ENCODE assay signal across 20 cellular contexts in genomic region chr11:112096194-112096593, GRCh38. TPM values are rescaled to one million over a fixed set of nuclear protein-coding genes. Genes with fewer than 3 reads are reported as not detected.
A peak's percentile ranks its signal among the peaks of the same experiment; 100 is the strongest.
DNase-seq lines count a peak whose midpoint lies in the region; ATAC-seq, FAIRE-seq and TF ChIP-seq lines count a peak whose summit lies in the region.
"Had no signal": no experiment of that assay in that cellular context is flagged by ENCODE, and none has a peak within 500 bp of the region (broad histone marks: within the 10 kb centered on the region; RNA-seq: fewer than 3 reads in every experiment).

No MANE protein-coding gene starts in this region.

- BruUV-seq in K562 (replicated peaks; lab: Mats Ljungman, UMichigan) (no TSS peak), HepG2 (replicated peaks; lab: Mats Ljungman, UMichigan) (no TSS peak)

- POLR2A ChIA-PET in AG04450 (lab: Yijun Ruan, JAX) (interaction anchor here (0.5 to 1.6 kb wide), 2 partner anchors 10 to 39 kb away, joined by 5 to 8 read pairs; partner anchors contain the start of genes SDHD and TIMM8B), K562 (lab: Yijun Ruan, JAX) (interaction anchor here (0.6 to 1.5 kb wide), 5 partner anchors 9 to 1977 kb away, joined by 3 to 9 read pairs (median 4); partner anchors contain the start of genes SDHD and TIMM8B), HepG2 (lab: Yijun Ruan, JAX) (interaction anchor here (1.1 kb wide), 1 partner anchor 10 kb away, joined by 3 read pairs; the partner anchor contains the start of genes SDHD and TIMM8B)

- DNase-seq in AG04450 (ENCODE audit: low read depth, low spot score) (no peak), HTR-8/SVneo (ENCODE audit: insufficient read length, low spot score) (no peak), K562 (ENCODE audit: extremely low read depth in 1 of 4, low spot score in 3 of 4) (no peak), hepatic stellate cell (ENCODE audit: low spot score) (peak; percentile 32), HepG2 (ENCODE audit: low spot score) (no peak), MG63 (no peak), dermis blood vessel endothelial cell (no peak), cortex of kidney (lab: John Stamatoyannopoulos, UW) (no peak)
- DNase-seq: 8988T; AML-193; Caco-2; CD4-positive, alpha-beta T cell; GDM1; HCEC 1CT had no signal

- H4K20me1 ChIP-seq in K562 (replicated peaks; ENCODE audit: control insufficient read depth, insufficient read depth, low read length) (peaks cover 5% of the 10 kb centered on the region; the same call in 1 of the 2 replicates), HepG2 (ENCODE audit: insufficient read depth, low read length) (no peaks in the 10 kb centered on the region)

- no peaks in the 10 kb centered on the region for H3K27me3 ChIP-seq in AG04450 (ENCODE audit: control insufficient read depth, insufficient read depth, low read length)
- no peaks in the 10 kb centered on the region for H3K27me3 ChIP-seq in K562 (ENCODE audit: control insufficient read depth in 2 of 2, insufficient read depth in 2 of 2, low read length in 2 of 2)
- no peaks in the 10 kb centered on the region for H3K27me3 ChIP-seq in HepG2 (ENCODE audit: control insufficient read depth in 1 of 2, insufficient read depth in 2 of 2, low read length in 2 of 2)
- no peaks in the 10 kb centered on the region for H3K27me3 ChIP-seq in MG63

- H3K79me2 ChIP-seq in K562 (ENCODE audit: control insufficient read depth, insufficient read depth, low read length), result peaks cover 8% of the 10 kb centered on the region; the same call in 1 of the 3 replicates
- no peaks in the 10 kb centered on the region for H3K79me2 ChIP-seq in HepG2 (ENCODE audit: insufficient read depth, low read length)

- peak overlapping the region; percentile 61 for H3K27ac ChIP-seq in AG04450 (ENCODE audit: low read depth, low read length)
- no peak overlapping the region for H3K27ac ChIP-seq in K562 (ENCODE audit: extremely low read depth, low read depth, low read length)
- H3K27ac ChIP-seq in HepG2 (ENCODE audit: extremely low read length, insufficient read depth, low read length), result no peak overlapping the region
- H3K27ac ChIP-seq: C4-2B had no signal

- CTCF ChIA-PET in AG04450 (lab: Charles Lee), result interaction anchor here (1.0 to 1.5 kb wide), 5 partner anchors 16 to 1194 kb away, joined by 3 to 6 read pairs (median 4); partner anchors contain the start of gene BCO2
- CTCF ChIA-PET in K562 (lab: Yijun Ruan, JAX; ENCODE audit: low intra/inter-chr PET ratio), result no interaction called here
- CTCF ChIA-PET in HepG2 (lab: Yijun Ruan, JAX; ENCODE audit: low intra/inter-chr PET ratio, low total read pairs), result no interaction called here

- no peaks in the 10 kb centered on the region for H3K9me1 ChIP-seq in K562 (ENCODE audit: control insufficient read depth, insufficient read depth, low read length)

- H3K4me1 ChIP-seq in K562 (replicated peaks in 1 of 2; ENCODE audit: control insufficient read depth in 2 of 2, insufficient read depth in 2 of 2, low read length in 2 of 2), result peaks cover 12 to 14% of the 10 kb centered on the region in 2 experiments; a peak in 4 of 5 replicates
- no peaks in the 10 kb centered on the region for H3K4me1 ChIP-seq in HepG2 (ENCODE audit: insufficient read depth, low read length)
- H3K4me1 ChIP-seq: Caco-2 had no signal

- H3K9me3 ChIP-seq in AG04450 (ENCODE audit: control insufficient read depth, insufficient read depth, low read length) (no peaks in the 10 kb centered on the region), K562 (replicated peaks; ENCODE audit: control insufficient read depth, insufficient read depth, low read depth, low read length) (no peaks in the 10 kb centered on the region), HepG2 (ENCODE audit: low read length) (no peaks in the 10 kb centered on the region), MG63 (no peaks in the 10 kb centered on the region)
- H3K9me3 ChIP-seq: Caco-2 had no signal

- H3K4me2 ChIP-seq in K562 (ENCODE audit: insufficient read depth, low read length), result no peak overlapping the region
- no peak overlapping the region for H3K4me2 ChIP-seq in HepG2 (ENCODE audit: low read depth, low read length)
- H3K4me2 ChIP-seq: GM23338 had no signal

- H3K4me3 ChIP-seq in AG04450 (ENCODE audit: low read depth, low read length) (no peak overlapping the region), K562 (no peak overlapping the region), HepG2 (replicated peaks in 1 of 3; ENCODE audit: insufficient read depth in 1 of 3, low read depth in 2 of 3, low read length in 3 of 3) (no peak overlapping the region), MG63 (no peak overlapping the region)
- H3K4me3 ChIP-seq: GM23338 had no signal

- in situ Hi-C loops in K562 (cut with MboI), result no loop called here
- in situ Hi-C loops in HepG2 (cut with HindIII; ENCODE audit: extremely low pct_ligation_motif_present, low pct_unique_long_range_greater_than_20kb), result no loop called here

- TF ChIP-seq POLR2A in K562 (conservative IDR thresholded peaks at IDR 0.05) (peak; percentile 54), HepG2 (IDR thresholded peaks at IDR 0.05; ENCODE audit: insufficient read depth in 1 of 2, low read depth in 2 of 2, low read length in 2 of 2) (no peak)

- TF ChIP-seq CTCF in AG04450 (IDR thresholded peaks at IDR 0.05; ENCODE audit: low read depth, low read length) (no peak), K562 (IDR thresholded peaks at IDR 0.05 in 2 of 3, conservative IDR thresholded peaks at IDR 0.05 in 1 of 3; ENCODE audit: insufficient read depth in 2 of 3, low read depth in 1 of 3, low read length in 3 of 3) (no peak), HepG2 (CRISPR knock-in tag; IDR thresholded peaks at IDR 0.05) (no peak)

- ATAC-seq in K562 (peak; percentile 14), HepG2 (no peak)
- ATAC-seq: GM23338 had no signal

- intact Hi-C loops in K562 (cut with micrococcal nuclease) (no loop called here), HepG2 (cut with micrococcal nuclease; ENCODE audit: unreplicated experiment) (no loop called here)

- TF ChIP-seq EP300 in K562 (IDR thresholded peaks at IDR 0.05; ENCODE audit: low read length), result no peak
- no peak for TF ChIP-seq EP300 in HepG2 (IDR thresholded peaks at IDR 0.05; ENCODE audit: low read depth in 2 of 2, low read length in 2 of 2)
- no peak for TF ChIP-seq EP300 in HepG2 (CRISPR knock-in tag; IDR thresholded peaks at IDR 0.05; ENCODE audit: borderline replicate concordance)

- no peak overlapping the region for H3K9ac ChIP-seq in K562 (ENCODE audit: insufficient read depth in 1 of 2, low read depth in 2 of 2, low read length in 2 of 2)
- H3K9ac ChIP-seq in HepG2 (ENCODE audit: insufficient read depth, low read depth, low read length), result no peak overlapping the region

- H2AFZ ChIP-seq in K562 (ENCODE audit: low read depth, low read length) (no peak overlapping the region), HepG2 (ENCODE audit: low read length) (no peak overlapping the region)
- H2AFZ ChIP-seq: GM23338 had no signal

- peak; percentile 23 for FAIRE-seq in HTR-8/SVneo (lab: Jason Lieb, UNC)
- FAIRE-seq in K562 (lab: Jason Lieb, UNC), result no peak
- no peak for FAIRE-seq in HepG2 (lab: Jason Lieb, UNC)
- FAIRE-seq: D721Med, GM12892, GM18507, H54 had no signal

- H3K36me3 ChIP-seq in K562 (ENCODE audit: control insufficient read depth, insufficient read depth, low read length) (peaks cover 50% of the 10 kb centered on the region), HepG2 (replicated peaks in 1 of 2; ENCODE audit: control insufficient read depth in 1 of 2, insufficient read depth in 2 of 2, low read length in 2 of 2) (peaks cover 5 to 21% of the 10 kb centered on the region in 2 experiments; a peak in 4 of 5 replicates), MG63 (peaks cover 48% of the 10 kb centered on the region)

- no peak for TF ChIP-seq RAD21 in K562 (CRISPR knock-in tag; conservative IDR thresholded peaks at IDR 0.05 in 1 of 2, IDR thresholded peaks at IDR 0.05 in 1 of 2)
- no peak for TF ChIP-seq RAD21 in HepG2 (CRISPR knock-in tag; IDR thresholded peaks at IDR 0.05)

RNA-seq across cellular contexts. Expression of gene SDHD, which starts 9.5 kb away (rescaled TPM):
- 122 and 154 TPM in 2 replicates for polyA plus RNA-seq in AG04450 (2011; rRNA removed)
- polyA minus RNA-seq in AG04450 (2011; rRNA and poly(A)+ RNA removed), result 151 and 188 TPM in 2 replicates
- total RNA-seq in K562 (2011; cell fraction: chromatin; rRNA removed; ENCODE audit: low replicate concordance), result 36.9 and 54.3 TPM in 2 replicates
- total RNA-seq in K562 (2011; cell fraction: nucleolus; rRNA removed), result 66.0 and 67.4 TPM in 2 replicates
- 67.2 and 80.8 TPM in 2 replicates for total RNA-seq in K562 (2011; cell fraction: nucleoplasm; rRNA removed)
- total RNA-seq in K562 (2014; rRNA removed), result 117 and 150 TPM in 2 replicates
- 239 and 242 TPM in 2 replicates for total RNA-seq in K562 (2014; rRNA removed; fragmentation: Illumina TruSeq; extraction: Trizol)
- total RNA-seq in K562 (2015; rRNA removed; fragmentation: Illumina TruSeq; extraction: Trizol), result 156 and 174 TPM in 2 replicates
- 176 and 197 TPM in 2 replicates for total RNA-seq in K562 (2021)
- polyA plus RNA-seq in K562 (2011; rRNA removed), result 276 and 303 TPM in 2 replicates
- 544 and 575 TPM in 2 replicates for polyA plus RNA-seq in K562 (2011; cell fraction: cytosol; rRNA removed)
- 122 and 139 TPM in 2 replicates for polyA plus RNA-seq in K562 (2011; cell fraction: nucleus; rRNA removed)
- polyA plus RNA-seq in K562 (2012), result 150 and 211 TPM in 2 replicates
- polyA plus RNA-seq in K562 (2014; fragmentation: Illumina TruSeq; extraction: Trizol), result 201 and 215 TPM in 2 replicates
- polyA plus RNA-seq in K562 (2014; fragmentation: Nextera tagmentation; extraction: Ambion mirVana), result 1,000 to 10,000 TPM; 1,105 to 1,225 TPM
- 215 and 243 TPM in 2 replicates for polyA plus RNA-seq in K562 (2014; rRNA removed)
- polyA minus RNA-seq in K562 (2011; rRNA and poly(A)+ RNA removed), result 281 and 364 TPM in 2 replicates
- 120 and 142 TPM in 2 replicates for polyA minus RNA-seq in K562 (2011; cell fraction: cytosol; rRNA and poly(A)+ RNA removed)
- polyA minus RNA-seq in K562 (2011; cell fraction: nucleus; rRNA and poly(A)+ RNA removed), result 27.1 and 46.9 TPM in 2 replicates
- total RNA-seq in HepG2 (2016; rRNA removed; fragmentation: Illumina TruSeq; extraction: Trizol), result 123 and 187 TPM in 2 replicates
- total RNA-seq in HepG2 (2016; cell fraction: cytosol; rRNA removed; fragmentation: Illumina TruSeq; extraction: Trizol; ENCODE audit: low read depth), result 14.7 and 15.7 TPM in 2 replicates
- 133 and 194 TPM in 2 replicates for total RNA-seq in HepG2 (2016; cell fraction: insoluble cytoplasmic fraction; rRNA removed; fragmentation: Illumina TruSeq; extraction: Trizol)
- total RNA-seq in HepG2 (2016; cell fraction: membrane; rRNA removed; fragmentation: Illumina TruSeq; extraction: Trizol), result 36.7 and 46.5 TPM in 2 replicates
- 59.2 and 72.0 TPM in 2 replicates for total RNA-seq in HepG2 (2016; cell fraction: nucleus; rRNA removed; fragmentation: Illumina TruSeq; extraction: Trizol)
- polyA plus RNA-seq in HepG2 (2011; rRNA removed), result 117 and 131 TPM in 2 replicates
- polyA plus RNA-seq in HepG2 (2011; cell fraction: cytosol; rRNA removed), result 110 and 143 TPM in 2 replicates
- polyA plus RNA-seq in HepG2 (2011; cell fraction: nucleus; rRNA removed), result 55.2 and 68.9 TPM in 2 replicates
- polyA plus RNA-seq in HepG2 (2012), result 81.8 and 87.4 TPM in 2 replicates
- 15.3 and 16.3 TPM in 2 replicates for polyA plus RNA-seq in HepG2 (2016; cell fraction: cytosol; fragmentation: Illumina TruSeq; extraction: Trizol; ENCODE audit: low read depth)
- polyA plus RNA-seq in HepG2 (2016; cell fraction: insoluble cytoplasmic fraction; fragmentation: Illumina TruSeq; extraction: Trizol; ENCODE audit: low read depth), result 172 and 198 TPM in 2 replicates
- 35.7 and 38.8 TPM in 2 replicates for polyA plus RNA-seq in HepG2 (2016; cell fraction: membrane; fragmentation: Illumina TruSeq; extraction: Trizol; ENCODE audit: low read depth)
- 93.2 and 95.0 TPM in 2 replicates for polyA plus RNA-seq in HepG2 (2016; cell fraction: nucleus; fragmentation: Illumina TruSeq; extraction: Trizol; ENCODE audit: insufficient read depth, low read depth)
- polyA minus RNA-seq in HepG2 (2011; rRNA and poly(A)+ RNA removed; ENCODE audit: low replicate concordance), result 413 and 446 TPM in 2 replicates
- polyA minus RNA-seq in HepG2 (2011; cell fraction: cytosol; rRNA and poly(A)+ RNA removed), result 60.0 and 64.5 TPM in 2 replicates
- polyA minus RNA-seq in HepG2 (2011; cell fraction: nucleus; rRNA and poly(A)+ RNA removed), result 20.6 and 32.0 TPM in 2 replicates
- total RNA-seq in MG63 (2014; rRNA removed; shearing (Covaris generic); ENCODE audit: low replicate concordance), result 188 and 203 TPM in 2 replicates
- 198 and 201 TPM in 2 replicates for total RNA-seq in dermis blood vessel endothelial cell

RNA-seq across cellular contexts. Expression of gene TIMM8B, which starts 9.6 kb away (rescaled TPM):
- polyA plus RNA-seq in AG04450 (2011; rRNA removed), result 106 and 143 TPM in 2 replicates
- polyA minus RNA-seq in AG04450 (2011; rRNA and poly(A)+ RNA removed), result 16.0 and 17.7 TPM in 2 replicates
- total RNA-seq in K562 (2011; cell fraction: chromatin; rRNA removed; ENCODE audit: low replicate concordance), result 15.0 and 19.8 TPM in 2 replicates
- total RNA-seq in K562 (2011; cell fraction: nucleolus; rRNA removed), result 27.7 and 34.7 TPM in 2 replicates
- total RNA-seq in K562 (2011; cell fraction: nucleoplasm; rRNA removed), result 27.4 and 37.3 TPM in 2 replicates
- 145 and 209 TPM in 2 replicates for total RNA-seq in K562 (2014; rRNA removed)
- 108 and 117 TPM in 2 replicates for total RNA-seq in K562 (2014; rRNA removed; fragmentation: Illumina TruSeq; extraction: Trizol)
- 106 and 117 TPM in 2 replicates for total RNA-seq in K562 (2015; rRNA removed; fragmentation: Illumina TruSeq; extraction: Trizol)
- 104 and 113 TPM in 2 replicates for total RNA-seq in K562 (2021)
- polyA plus RNA-seq in K562 (2011; rRNA removed), result 124 and 175 TPM in 2 replicates
- 126 and 165 TPM in 2 replicates for polyA plus RNA-seq in K562 (2011; cell fraction: cytosol; rRNA removed)
- polyA plus RNA-seq in K562 (2011; cell fraction: nucleus; rRNA removed), result 89.6 and 91.5 TPM in 2 replicates
- 85.4 and 177 TPM in 2 replicates for polyA plus RNA-seq in K562 (2012)
- 95.8 and 105 TPM in 2 replicates for polyA plus RNA-seq in K562 (2014; fragmentation: Illumina TruSeq; extraction: Trizol)
- polyA plus RNA-seq in K562 (2014; fragmentation: Nextera tagmentation; extraction: Ambion mirVana), result 100 to 1,000 TPM; 325 to 338 TPM
- 200 and 208 TPM in 2 replicates for polyA plus RNA-seq in K562 (2014; rRNA removed)
- 41.4 and 45.7 TPM in 2 replicates for polyA minus RNA-seq in K562 (2011; rRNA and poly(A)+ RNA removed)
- 14.5 and 20.1 TPM in 2 replicates for polyA minus RNA-seq in K562 (2011; cell fraction: cytosol; rRNA and poly(A)+ RNA removed)
- 17.5 and 27.4 TPM in 2 replicates for polyA minus RNA-seq in K562 (2011; cell fraction: nucleus; rRNA and poly(A)+ RNA removed)
- 98.3 and 125 TPM in 2 replicates for total RNA-seq in HepG2 (2016; rRNA removed; fragmentation: Illumina TruSeq; extraction: Trizol)
- total RNA-seq in HepG2 (2016; cell fraction: cytosol; rRNA removed; fragmentation: Illumina TruSeq; extraction: Trizol; ENCODE audit: low read depth), result 86.0 and 99.1 TPM in 2 replicates
- 95.4 and 137 TPM in 2 replicates for total RNA-seq in HepG2 (2016; cell fraction: insoluble cytoplasmic fraction; rRNA removed; fragmentation: Illumina TruSeq; extraction: Trizol)
- 151 and 157 TPM in 2 replicates for total RNA-seq in HepG2 (2016; cell fraction: membrane; rRNA removed; fragmentation: Illumina TruSeq; extraction: Trizol)
- total RNA-seq in HepG2 (2016; cell fraction: nucleus; rRNA removed; fragmentation: Illumina TruSeq; extraction: Trizol), result 41.0 and 42.0 TPM in 2 replicates
- 84.5 and 87.5 TPM in 2 replicates for polyA plus RNA-seq in HepG2 (2011; rRNA removed)
- polyA plus RNA-seq in HepG2 (2011; cell fraction: cytosol; rRNA removed), result 56.0 and 67.8 TPM in 2 replicates
- 18.9 and 27.2 TPM in 2 replicates for polyA plus RNA-seq in HepG2 (2011; cell fraction: nucleus; rRNA removed)
- 42.6 and 43.7 TPM in 2 replicates for polyA plus RNA-seq in HepG2 (2012)
- 105 and 110 TPM in 2 replicates for polyA plus RNA-seq in HepG2 (2016; cell fraction: cytosol; fragmentation: Illumina TruSeq; extraction: Trizol; ENCODE audit: low read depth)
- polyA plus RNA-seq in HepG2 (2016; cell fraction: insoluble cytoplasmic fraction; fragmentation: Illumina TruSeq; extraction: Trizol; ENCODE audit: low read depth), result 119 and 131 TPM in 2 replicates
- polyA plus RNA-seq in HepG2 (2016; cell fraction: membrane; fragmentation: Illumina TruSeq; extraction: Trizol; ENCODE audit: low read depth), result 134 and 136 TPM in 2 replicates
- 53.8 and 59.9 TPM in 2 replicates for polyA plus RNA-seq in HepG2 (2016; cell fraction: nucleus; fragmentation: Illumina TruSeq; extraction: Trizol; ENCODE audit: insufficient read depth, low read depth)
- 15.2 and 38.1 TPM in 2 replicates for polyA minus RNA-seq in HepG2 (2011; rRNA and poly(A)+ RNA removed; ENCODE audit: low replicate concordance)
- polyA minus RNA-seq in HepG2 (2011; cell fraction: cytosol; rRNA and poly(A)+ RNA removed), result 6.4 and 8.4 TPM in 2 replicates
- 10.0 and 14.3 TPM in 2 replicates for polyA minus RNA-seq in HepG2 (2011; cell fraction: nucleus; rRNA and poly(A)+ RNA removed)
- 38.3 and 47.0 TPM in 2 replicates for total RNA-seq in MG63 (2014; rRNA removed; shearing (Covaris generic); ENCODE audit: low replicate concordance)
- 43.8 and 54.6 TPM in 2 replicates for total RNA-seq in dermis blood vessel endothelial cell

RNA-seq across cellular contexts. Expression of gene NKAPD1, which starts 22.1 kb away (rescaled TPM):
- polyA plus RNA-seq in AG04450 (2011; rRNA removed) (18.2 and 23.2 TPM in 2 replicates), K562 (2011; rRNA removed) (21.8 and 31.9 TPM in 2 replicates), K562 (2014; fragmentation: Illumina TruSeq; extraction: Trizol) (50.7 and 73.5 TPM in 2 replicates), K562 (2014; fragmentation: Nextera tagmentation; extraction: Ambion mirVana) (10 to 100 TPM; 14.1 to 18.3 TPM), K562 (2014; rRNA removed) (29.3 and 45.9 TPM in 2 replicates), HepG2 (2011; rRNA removed) (8.3 and 11.2 TPM in 2 replicates)
- 13.5 and 16.3 TPM in 2 replicates for polyA minus RNA-seq in AG04450 (2011; rRNA and poly(A)+ RNA removed)
- 13.4 and 33.1 TPM in 2 replicates for total RNA-seq in K562 (2011; cell fraction: chromatin; rRNA removed; ENCODE audit: low replicate concordance)
- 11.7 and 11.8 TPM in 2 replicates for total RNA-seq in K562 (2011; cell fraction: nucleolus; rRNA removed)
- total RNA-seq in K562 (2011; cell fraction: nucleoplasm; rRNA removed), result 20.8 and 32.0 TPM in 2 replicates
- total RNA-seq in K562 (2014; rRNA removed) (26.8 and 28.2 TPM in 2 replicates), K562 (2014; rRNA removed; fragmentation: Illumina TruSeq; extraction: Trizol) (49.7 and 62.0 TPM in 2 replicates), K562 (2015; rRNA removed; fragmentation: Illumina TruSeq; extraction: Trizol) (54.1 and 56.6 TPM in 2 replicates), K562 (2021) (25.7 and 28.1 TPM in 2 replicates), HepG2 (2016; rRNA removed; fragmentation: Illumina TruSeq; extraction: Trizol) (22.5 and 31.8 TPM in 2 replicates), dermis blood vessel endothelial cell (17.9 and 22.0 TPM in 2 replicates)
- polyA plus RNA-seq in K562 (2011; cell fraction: cytosol; rRNA removed), result 6.6 and 11.7 TPM in 2 replicates
- polyA plus RNA-seq in K562 (2011; cell fraction: nucleus; rRNA removed), result 16.0 and 17.8 TPM in 2 replicates
- 25.6 and 27.9 TPM in 2 replicates for polyA plus RNA-seq in K562 (2012)
- polyA minus RNA-seq in K562 (2011; rRNA and poly(A)+ RNA removed), result 36.4 and 38.6 TPM in 2 replicates
- 8.2 and 19.0 TPM in 2 replicates for polyA minus RNA-seq in K562 (2011; cell fraction: cytosol; rRNA and poly(A)+ RNA removed)
- polyA minus RNA-seq in K562 (2011; cell fraction: nucleus; rRNA and poly(A)+ RNA removed), result 12.9 and 21.2 TPM in 2 replicates
- 5.5 and 7.1 TPM in 2 replicates for total RNA-seq in HepG2 (2016; cell fraction: cytosol; rRNA removed; fragmentation: Illumina TruSeq; extraction: Trizol; ENCODE audit: low read depth)
- total RNA-seq in HepG2 (2016; cell fraction: insoluble cytoplasmic fraction; rRNA removed; fragmentation: Illumina TruSeq; extraction: Trizol), result 24.1 and 31.3 TPM in 2 replicates
- total RNA-seq in HepG2 (2016; cell fraction: membrane; rRNA removed; fragmentation: Illumina TruSeq; extraction: Trizol), result 21.5 and 25.6 TPM in 2 replicates
- total RNA-seq in HepG2 (2016; cell fraction: nucleus; rRNA removed; fragmentation: Illumina TruSeq; extraction: Trizol), result 12.3 and 17.7 TPM in 2 replicates
- 5.9 and 8.2 TPM in 2 replicates for polyA plus RNA-seq in HepG2 (2011; cell fraction: cytosol; rRNA removed)
- polyA plus RNA-seq in HepG2 (2011; cell fraction: nucleus; rRNA removed), result 3.1 and 4.5 TPM in 2 replicates
- 15.3 and 16.6 TPM in 2 replicates for polyA plus RNA-seq in HepG2 (2012)
- polyA plus RNA-seq in HepG2 (2016; cell fraction: cytosol; fragmentation: Illumina TruSeq; extraction: Trizol; ENCODE audit: low read depth), result 5.3 and 5.9 TPM in 2 replicates
- 31.6 and 37.6 TPM in 2 replicates for polyA plus RNA-seq in HepG2 (2016; cell fraction: insoluble cytoplasmic fraction; fragmentation: Illumina TruSeq; extraction: Trizol; ENCODE audit: low read depth)
- 13.7 and 14.2 TPM in 2 replicates for polyA plus RNA-seq in HepG2 (2016; cell fraction: membrane; fragmentation: Illumina TruSeq; extraction: Trizol; ENCODE audit: low read depth)
- 17.2 and 18.1 TPM in 2 replicates for polyA plus RNA-seq in HepG2 (2016; cell fraction: nucleus; fragmentation: Illumina TruSeq; extraction: Trizol; ENCODE audit: insufficient read depth, low read depth)
- polyA minus RNA-seq in HepG2 (2011; rRNA and poly(A)+ RNA removed; ENCODE audit: low replicate concordance), result 7.3 and 9.0 TPM in 2 replicates
- polyA minus RNA-seq in HepG2 (2011; cell fraction: cytosol; rRNA and poly(A)+ RNA removed), result 8.0 and 9.8 TPM in 2 replicates
- polyA minus RNA-seq in HepG2 (2011; cell fraction: nucleus; rRNA and poly(A)+ RNA removed), result 9.3 and 14.2 TPM in 2 replicates
- 27.8 and 56.9 TPM in 2 replicates for total RNA-seq in MG63 (2014; rRNA removed; shearing (Covaris generic); ENCODE audit: low replicate concordance)

RNA-seq across cellular contexts. Expression of gene PIH1D2, which starts 22.4 kb away (rescaled TPM):
- polyA plus RNA-seq in AG04450 (2011; rRNA removed) (1.5 TPM in 2 replicates), K562 (2011; rRNA removed) (1.8 and 3.8 TPM in 2 replicates), K562 (2014; fragmentation: Illumina TruSeq; extraction: Trizol) (2.5 and 2.8 TPM in 2 replicates), K562 (2014; fragmentation: Nextera tagmentation; extraction: Ambion mirVana) (1 to 10 TPM; 3.9 to 5.4 TPM), K562 (2014; rRNA removed) (1.2 and 1.6 TPM in 2 replicates), HepG2 (2011; rRNA removed) (0.49 and 0.61 TPM in 2 replicates)
- 0.65 and 0.74 TPM in 2 replicates for polyA minus RNA-seq in AG04450 (2011; rRNA and poly(A)+ RNA removed)
- 0.97 and 1.5 TPM in 2 replicates for total RNA-seq in K562 (2011; cell fraction: chromatin; rRNA removed; ENCODE audit: low replicate concordance)
- 0.79 and 1.3 TPM in 2 replicates for total RNA-seq in K562 (2011; cell fraction: nucleolus; rRNA removed)
- 1.0 and 1.9 TPM in 2 replicates for total RNA-seq in K562 (2011; cell fraction: nucleoplasm; rRNA removed)
- total RNA-seq in K562 (2014; rRNA removed) (1.5 and 2.1 TPM in 2 replicates), K562 (2014; rRNA removed; fragmentation: Illumina TruSeq; extraction: Trizol) (3.3 and 3.5 TPM in 2 replicates), K562 (2015; rRNA removed; fragmentation: Illumina TruSeq; extraction: Trizol) (1.7 and 3.0 TPM in 2 replicates), K562 (2021) (1.3 and 1.5 TPM in 2 replicates), HepG2 (2016; rRNA removed; fragmentation: Illumina TruSeq; extraction: Trizol) (2.7 and 2.8 TPM in 2 replicates), dermis blood vessel endothelial cell (0.93 and 1.4 TPM in 2 replicates)
- polyA plus RNA-seq in K562 (2011; cell fraction: cytosol; rRNA removed), result 0.68 and 0.69 TPM in 2 replicates
- polyA plus RNA-seq in K562 (2011; cell fraction: nucleus; rRNA removed), result 1.8 and 2.5 TPM in 2 replicates
- 1.6 and 1.8 TPM in 2 replicates for polyA plus RNA-seq in K562 (2012)
- 1.4 and 1.5 TPM in 2 replicates for polyA minus RNA-seq in K562 (2011; rRNA and poly(A)+ RNA removed)
- 0.86 TPM in 1 of 2 replicates, not detected in the other for polyA minus RNA-seq in K562 (2011; cell fraction: cytosol; rRNA and poly(A)+ RNA removed)
- 0.67 and 0.81 TPM in 2 replicates for polyA minus RNA-seq in K562 (2011; cell fraction: nucleus; rRNA and poly(A)+ RNA removed)
- 0.53 and 1.0 TPM in 2 replicates for total RNA-seq in HepG2 (2016; cell fraction: cytosol; rRNA removed; fragmentation: Illumina TruSeq; extraction: Trizol; ENCODE audit: low read depth)
- 2.0 and 2.4 TPM in 2 replicates for total RNA-seq in HepG2 (2016; cell fraction: insoluble cytoplasmic fraction; rRNA removed; fragmentation: Illumina TruSeq; extraction: Trizol)
- 1.1 and 1.4 TPM in 2 replicates for total RNA-seq in HepG2 (2016; cell fraction: membrane; rRNA removed; fragmentation: Illumina TruSeq; extraction: Trizol)
- total RNA-seq in HepG2 (2016; cell fraction: nucleus; rRNA removed; fragmentation: Illumina TruSeq; extraction: Trizol), result 0.93 and 2.3 TPM in 2 replicates
- polyA plus RNA-seq in HepG2 (2011; cell fraction: cytosol; rRNA removed), result 0.23 and 0.24 TPM in 2 replicates
- 0.50 and 0.55 TPM in 2 replicates for polyA plus RNA-seq in HepG2 (2011; cell fraction: nucleus; rRNA removed)
- 0.24 and 0.52 TPM in 2 replicates for polyA plus RNA-seq in HepG2 (2012)
- polyA plus RNA-seq in HepG2 (2016; cell fraction: cytosol; fragmentation: Illumina TruSeq; extraction: Trizol; ENCODE audit: low read depth), result 0.49 and 0.62 TPM in 2 replicates
- polyA plus RNA-seq in HepG2 (2016; cell fraction: insoluble cytoplasmic fraction; fragmentation: Illumina TruSeq; extraction: Trizol; ENCODE audit: low read depth), result 1.7 and 2.2 TPM in 2 replicates
- polyA plus RNA-seq in HepG2 (2016; cell fraction: membrane; fragmentation: Illumina TruSeq; extraction: Trizol; ENCODE audit: low read depth), result 0.73 and 0.88 TPM in 2 replicates
- polyA plus RNA-seq in HepG2 (2016; cell fraction: nucleus; fragmentation: Illumina TruSeq; extraction: Trizol; ENCODE audit: insufficient read depth, low read depth), result 1.6 and 2.0 TPM in 2 replicates
- polyA minus RNA-seq in HepG2 (2011; rRNA and poly(A)+ RNA removed; ENCODE audit: low replicate concordance), result 0.16 and 0.65 TPM in 2 replicates
- not detected in 2 replicates for polyA minus RNA-seq in HepG2 (2011; cell fraction: cytosol; rRNA and poly(A)+ RNA removed)
- 0.52 and 1.1 TPM in 2 replicates for polyA minus RNA-seq in HepG2 (2011; cell fraction: nucleus; rRNA and poly(A)+ RNA removed)
- total RNA-seq in MG63 (2014; rRNA removed; shearing (Covaris generic); ENCODE audit: low replicate concordance), result 4.9 and 14.6 TPM in 2 replicates
- total RNA-seq: CD4-positive, alpha-beta T cell had no signal
